In the genomic region with DNA sequence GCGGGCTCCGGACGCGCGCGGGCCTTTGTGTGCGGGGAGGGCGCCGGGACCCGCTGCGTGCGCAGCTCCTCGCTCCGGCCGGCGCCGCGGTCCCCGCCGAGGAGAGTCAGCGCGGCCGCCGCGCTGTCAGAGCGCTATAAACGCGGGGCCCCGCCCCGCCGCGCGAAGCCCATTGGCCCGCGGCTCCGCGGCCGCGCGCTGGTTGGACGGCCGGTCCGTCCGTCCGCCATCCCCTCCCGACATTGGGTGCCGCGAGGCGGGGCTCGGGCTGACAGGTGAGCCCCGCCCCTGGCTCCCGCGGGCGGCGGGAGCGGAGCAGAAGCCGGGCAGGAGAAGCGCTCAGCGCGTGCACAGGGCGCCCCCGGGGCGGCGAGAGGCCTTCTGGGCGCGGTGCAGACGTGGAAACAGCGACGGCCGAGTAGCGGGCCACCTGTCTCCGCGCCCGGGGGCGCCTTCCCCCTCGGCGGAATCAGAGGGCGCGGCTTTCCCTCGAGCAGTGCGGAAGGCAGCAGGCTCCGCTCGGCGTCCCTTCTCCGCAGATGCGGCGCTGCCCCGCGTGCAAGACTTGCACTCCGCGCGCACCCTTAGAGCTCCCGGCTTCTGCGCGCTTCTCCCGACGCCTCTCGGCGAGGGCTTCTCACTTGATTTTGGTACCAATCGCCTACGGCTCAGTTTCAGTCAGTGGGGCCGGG, we compare ENCODE assay signal across 1 cellular context.
A peak's percentile ranks its signal among the peaks of the same experiment; 100 is the strongest.
TF ChIP-seq lines count a peak whose summit lies in the region.

A gene with protein sequence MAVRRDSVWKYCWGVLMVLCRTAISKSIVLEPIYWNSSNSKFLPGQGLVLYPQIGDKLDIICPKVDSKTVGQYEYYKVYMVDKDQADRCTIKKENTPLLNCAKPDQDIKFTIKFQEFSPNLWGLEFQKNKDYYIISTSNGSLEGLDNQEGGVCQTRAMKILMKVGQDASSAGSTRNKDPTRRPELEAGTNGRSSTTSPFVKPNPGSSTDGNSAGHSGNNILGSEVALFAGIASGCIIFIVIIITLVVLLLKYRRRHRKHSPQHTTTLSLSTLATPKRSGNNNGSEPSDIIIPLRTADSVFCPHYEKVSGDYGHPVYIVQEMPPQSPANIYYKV (minus strand): TSS at position 111 of the 692 bp plus-strand sequence. CDS start 698 bp downstream, outside the sequence.

TF ChIP-seq in K562, 482 proteins besides CTCF, POLR2A, EP300 and RAD21 (continued from another document and continues in another):
- TF ChIP-seq, protein P1, sequence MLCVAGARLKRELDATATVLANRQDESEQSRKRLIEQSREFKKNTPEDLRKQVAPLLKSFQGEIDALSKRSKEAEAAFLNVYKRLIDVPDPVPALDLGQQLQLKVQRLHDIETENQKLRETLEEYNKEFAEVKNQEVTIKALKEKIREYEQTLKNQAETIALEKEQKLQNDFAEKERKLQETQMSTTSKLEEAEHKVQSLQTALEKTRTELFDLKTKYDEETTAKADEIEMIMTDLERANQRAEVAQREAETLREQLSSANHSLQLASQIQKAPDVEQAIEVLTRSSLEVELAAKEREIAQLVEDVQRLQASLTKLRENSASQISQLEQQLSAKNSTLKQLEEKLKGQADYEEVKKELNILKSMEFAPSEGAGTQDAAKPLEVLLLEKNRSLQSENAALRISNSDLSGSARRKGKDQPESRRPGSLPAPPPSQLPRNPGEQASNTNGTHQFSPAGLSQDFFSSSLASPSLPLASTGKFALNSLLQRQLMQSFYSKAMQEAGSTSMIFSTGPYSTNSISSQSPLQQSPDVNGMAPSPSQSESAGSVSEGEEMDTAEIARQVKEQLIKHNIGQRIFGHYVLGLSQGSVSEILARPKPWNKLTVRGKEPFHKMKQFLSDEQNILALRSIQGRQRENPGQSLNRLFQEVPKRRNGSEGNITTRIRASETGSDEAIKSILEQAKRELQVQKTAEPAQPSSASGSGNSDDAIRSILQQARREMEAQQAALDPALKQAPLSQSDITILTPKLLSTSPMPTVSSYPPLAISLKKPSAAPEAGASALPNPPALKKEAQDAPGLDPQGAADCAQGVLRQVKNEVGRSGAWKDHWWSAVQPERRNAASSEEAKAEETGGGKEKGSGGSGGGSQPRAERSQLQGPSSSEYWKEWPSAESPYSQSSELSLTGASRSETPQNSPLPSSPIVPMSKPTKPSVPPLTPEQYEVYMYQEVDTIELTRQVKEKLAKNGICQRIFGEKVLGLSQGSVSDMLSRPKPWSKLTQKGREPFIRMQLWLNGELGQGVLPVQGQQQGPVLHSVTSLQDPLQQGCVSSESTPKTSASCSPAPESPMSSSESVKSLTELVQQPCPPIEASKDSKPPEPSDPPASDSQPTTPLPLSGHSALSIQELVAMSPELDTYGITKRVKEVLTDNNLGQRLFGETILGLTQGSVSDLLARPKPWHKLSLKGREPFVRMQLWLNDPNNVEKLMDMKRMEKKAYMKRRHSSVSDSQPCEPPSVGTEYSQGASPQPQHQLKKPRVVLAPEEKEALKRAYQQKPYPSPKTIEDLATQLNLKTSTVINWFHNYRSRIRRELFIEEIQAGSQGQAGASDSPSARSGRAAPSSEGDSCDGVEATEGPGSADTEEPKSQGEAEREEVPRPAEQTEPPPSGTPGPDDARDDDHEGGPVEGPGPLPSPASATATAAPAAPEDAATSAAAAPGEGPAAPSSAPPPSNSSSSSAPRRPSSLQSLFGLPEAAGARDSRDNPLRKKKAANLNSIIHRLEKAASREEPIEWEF (CRISPR knock-in tag; IDR thresholded peaks at IDR 0.05): no peak
- TF ChIP-seq DMBX1 (CRISPR knock-in tag; IDR thresholded peaks at IDR 0.05; ENCODE audit: borderline replicate concordance) (no peak), NEUROD1 (IDR thresholded peaks at IDR 0.05; ENCODE audit: borderline replicate concordance, low read depth, low read length, partially characterized antibody) (peak; percentile 67), CTBP1 (IDR thresholded peaks at IDR 0.05; ENCODE audit: borderline replicate concordance) (peak; percentile 99), ATF1 (CRISPR knock-in tag; IDR thresholded peaks at IDR 0.05) (no peak), ATF1 (tag; IDR thresholded peaks at IDR 0.05) (peak; percentile 28; the same call in 1 of the 2 replicates), CXXC5 (CRISPR knock-in tag; IDR thresholded peaks at IDR 0.05) (peak; percentile 55; the same call in 1 of the 2 replicates), BRD9 (IDR thresholded peaks at IDR 0.05; ENCODE audit: low read depth, partially characterized antibody) (no peak), ZNF780A (CRISPR knock-in tag; IDR thresholded peaks at IDR 0.05) (no peak), SP2 (IDR thresholded peaks at IDR 0.05; ENCODE audit: extremely low read depth, low read depth, low read length, poor library complexity, severe bottlenecking) (peak; percentile 73), ZNF586 (CRISPR knock-in tag; conservative IDR thresholded peaks at IDR 0.05) (no peak), KAT8 (IDR thresholded peaks at IDR 0.05; ENCODE audit: low read depth) (no peak), MGA (IDR thresholded peaks at IDR 0.05) (peak; percentile 86), NR2C2 (CRISPR knock-in tag; IDR thresholded peaks at IDR 0.05) (no peak), NR2C2 (tag; IDR thresholded peaks at IDR 0.05) (no peak), RBFOX2 (IDR thresholded peaks at IDR 0.05; ENCODE audit: low read depth, low read length) (peak; percentile 64), GTF2E2 (tag; IDR thresholded peaks at IDR 0.05) (no peak), L3MBTL2 (IDR thresholded peaks at IDR 0.05) (peak; percentile 89), NUFIP1 (IDR thresholded peaks at IDR 0.05; ENCODE audit: partially characterized antibody) (no peak), ZNF134 (CRISPR knock-in tag; conservative IDR thresholded peaks at IDR 0.05) (no peak), FOXO4 (CRISPR knock-in tag; IDR thresholded peaks at IDR 0.05) (no peak), RBM25 (IDR thresholded peaks at IDR 0.05; ENCODE audit: low read depth, low read length, severe bottlenecking) (peak; percentile 100), NFYB (IDR thresholded peaks at IDR 0.05; ENCODE audit: extremely low read depth, insufficient read length) (peak; percentile 92), HMG20B (CRISPR knock-in tag; IDR thresholded peaks at IDR 0.05) (no peak), ASH1L (IDR thresholded peaks at IDR 0.05; ENCODE audit: borderline replicate concordance, low read depth, partially characterized antibody) (peak; percentile 72), ELF2 (CRISPR knock-in tag; IDR thresholded peaks at IDR 0.05) (no peak), ZNF644 (tag; IDR thresholded peaks at IDR 0.05; ENCODE audit: low read depth) (no peak)
- TF ChIP-seq, protein P2, sequence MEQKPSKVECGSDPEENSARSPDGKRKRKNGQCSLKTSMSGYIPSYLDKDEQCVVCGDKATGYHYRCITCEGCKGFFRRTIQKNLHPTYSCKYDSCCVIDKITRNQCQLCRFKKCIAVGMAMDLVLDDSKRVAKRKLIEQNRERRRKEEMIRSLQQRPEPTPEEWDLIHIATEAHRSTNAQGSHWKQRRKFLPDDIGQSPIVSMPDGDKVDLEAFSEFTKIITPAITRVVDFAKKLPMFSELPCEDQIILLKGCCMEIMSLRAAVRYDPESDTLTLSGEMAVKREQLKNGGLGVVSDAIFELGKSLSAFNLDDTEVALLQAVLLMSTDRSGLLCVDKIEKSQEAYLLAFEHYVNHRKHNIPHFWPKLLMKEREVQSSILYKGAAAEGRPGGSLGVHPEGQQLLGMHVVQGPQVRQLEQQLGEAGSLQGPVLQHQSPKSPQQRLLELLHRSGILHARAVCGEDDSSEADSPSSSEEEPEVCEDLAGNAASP (IDR thresholded peaks at IDR 0.05): no peak
- TF ChIP-seq, protein P3, sequence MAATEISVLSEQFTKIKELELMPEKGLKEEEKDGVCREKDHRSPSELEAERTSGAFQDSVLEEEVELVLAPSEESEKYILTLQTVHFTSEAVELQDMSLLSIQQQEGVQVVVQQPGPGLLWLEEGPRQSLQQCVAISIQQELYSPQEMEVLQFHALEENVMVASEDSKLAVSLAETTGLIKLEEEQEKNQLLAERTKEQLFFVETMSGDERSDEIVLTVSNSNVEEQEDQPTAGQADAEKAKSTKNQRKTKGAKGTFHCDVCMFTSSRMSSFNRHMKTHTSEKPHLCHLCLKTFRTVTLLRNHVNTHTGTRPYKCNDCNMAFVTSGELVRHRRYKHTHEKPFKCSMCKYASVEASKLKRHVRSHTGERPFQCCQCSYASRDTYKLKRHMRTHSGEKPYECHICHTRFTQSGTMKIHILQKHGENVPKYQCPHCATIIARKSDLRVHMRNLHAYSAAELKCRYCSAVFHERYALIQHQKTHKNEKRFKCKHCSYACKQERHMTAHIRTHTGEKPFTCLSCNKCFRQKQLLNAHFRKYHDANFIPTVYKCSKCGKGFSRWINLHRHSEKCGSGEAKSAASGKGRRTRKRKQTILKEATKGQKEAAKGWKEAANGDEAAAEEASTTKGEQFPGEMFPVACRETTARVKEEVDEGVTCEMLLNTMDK (IDR thresholded peaks at IDR 0.05; ENCODE audit: borderline replicate concordance, insufficient read depth, low read depth, low read length, poor library complexity, severe bottlenecking): peak; percentile 1
- TF ChIP-seq, protein P4, sequence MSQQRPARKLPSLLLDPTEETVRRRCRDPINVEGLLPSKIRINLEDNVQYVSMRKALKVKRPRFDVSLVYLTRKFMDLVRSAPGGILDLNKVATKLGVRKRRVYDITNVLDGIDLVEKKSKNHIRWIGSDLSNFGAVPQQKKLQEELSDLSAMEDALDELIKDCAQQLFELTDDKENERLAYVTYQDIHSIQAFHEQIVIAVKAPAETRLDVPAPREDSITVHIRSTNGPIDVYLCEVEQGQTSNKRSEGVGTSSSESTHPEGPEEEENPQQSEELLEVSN (IDR thresholded peaks at IDR 0.05; ENCODE audit: borderline replicate concordance in 1 of 2, extremely low read depth in 1 of 2, insufficient read depth in 1 of 2, insufficient read length in 1 of 2, low read depth in 1 of 2, low read length in 1 of 2, poor library complexity in 1 of 2, severe bottlenecking in 1 of 2): peak; percentile 58 to 95
